9 cellular contexts compared by ENCODE assay signal in the genomic region with DNA sequence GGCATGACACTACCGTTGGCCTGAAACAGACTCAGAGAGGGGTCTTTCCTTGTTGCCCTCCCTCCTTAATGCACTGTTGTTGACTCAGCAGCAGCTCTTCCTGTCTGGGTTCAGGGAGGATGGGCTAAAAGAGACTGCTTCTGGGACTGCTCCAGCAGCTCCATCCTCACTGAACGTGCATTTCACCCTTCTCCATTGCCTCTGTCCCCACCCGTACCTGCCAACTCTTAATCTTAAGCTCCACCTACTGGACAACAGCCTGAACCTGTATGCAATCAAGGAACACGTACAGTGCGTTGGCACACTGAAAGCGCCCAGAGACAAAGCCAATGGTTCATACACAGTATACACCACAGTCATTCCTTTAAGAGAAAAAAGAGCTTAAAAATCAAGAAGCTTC.
DNase-seq lines count a peak whose midpoint lies in the region; ATAC-seq, FAIRE-seq and TF ChIP-seq lines count a peak whose summit lies in the region.
"Had no signal": no experiment of that assay in that cellular context is flagged by ENCODE, and none has a peak within 500 bp of the region (broad histone marks: within the 10 kb centered on the region; RNA-seq: fewer than 3 reads in every experiment).

No MANE protein-coding gene starts in this region.

- no peaks in the 10 kb centered on the region for H3K27me3 ChIP-seq in bronchial epithelial cell (ENCODE audit: control insufficient read depth, insufficient read depth, low read length)

- TF ChIP-seq CTCF in bronchial epithelial cell (IDR thresholded peaks at IDR 0.05; ENCODE audit: insufficient read depth, low read length, severe bottlenecking) = peak; percentile 70
- no peak for TF ChIP-seq CTCF in GM10248 (IDR thresholded peaks at IDR 0.05; ENCODE audit: control extremely low read depth, extremely low read depth, low read depth, missing control alignments)

- CTCF ChIA-PET in GM10248 (lab: Yijun Ruan, JAX) = interaction anchor here (1.6 to 1.7 kb wide), 2 partner anchors 9 to 18 kb away, joined by 3 to 7 read pairs; no protein-coding TSS in a partner anchor

- H3K4me3 ChIP-seq in bronchial epithelial cell (ENCODE audit: low read depth, low read length) = no peak overlapping the region

- peak; percentile 90 for FAIRE-seq in bronchial epithelial cell (lab: Jason Lieb, UNC)

- DNase-seq in NCI-H2107 treated with DMSO at 0.1 percent for 48 hours (lab: John Stamatoyannopoulos, UW; ENCODE audit: unreplicated experiment) = peak; percentile 79
- DNase-seq in NCI-H2107 (lab: John Stamatoyannopoulos, UW) = no peak
- peak; percentile 76 for DNase-seq in NCI-H2171 treated with DMSO at 0.1 percent for 48 hours (lab: John Stamatoyannopoulos, UW)
- DNase-seq in bronchial epithelial cell (ENCODE audit: low read depth) = peak; percentile 69
- peak; percentile 42 for DNase-seq in pons (ENCODE audit: low spot score)
- DNase-seq in NCI-H1436 (lab: John Stamatoyannopoulos, UW) = no peak
- DNase-seq in GM10248 (ENCODE audit: extremely low spot score) = no peak
- DNase-seq: glutamatergic neuron had no signal

- no peak for ATAC-seq in GM19395 (IDR thresholded peaks at IDR 0.05; ENCODE audit: unreplicated experiment)

- POLR2A ChIA-PET in GM10248 (lab: Yijun Ruan, JAX) = no interaction called here

- H3K36me3 ChIP-seq in bronchial epithelial cell (ENCODE audit: control insufficient read depth, insufficient read depth, low read length) = no peaks in the 10 kb centered on the region

Comparison
In these comparisons a context has a peak if more than half of its experiments do, and no peak if none do; other contexts are left out.
1. DNase-seq: peak in NCI-H2107 treated with DMSO at 0.1 percent for 48 hours (single experiment), NCI-H2171 treated with DMSO at 0.1 percent for 48 hours (single experiment), bronchial epithelial cell (single experiment) and pons (single experiment); none in NCI-H2107 (single experiment), NCI-H1436 (single experiment) and GM10248 (single experiment).